12 cellular contexts compared by ENCODE assay signal in genomic region chr2:172558372-172558771, GRCh38. TPM values are rescaled to one million over a fixed set of nuclear protein-coding genes. Genes with fewer than 3 reads are reported as not detected.
DNase-seq lines count a peak whose midpoint lies in the region; ATAC-seq and TF ChIP-seq lines count a peak whose summit lies in the region.
"Had no signal": no experiment of that assay in that cellular context is flagged by ENCODE, and none has a peak within 500 bp of the region (broad histone marks: within the 10 kb centered on the region; RNA-seq: fewer than 3 reads in every experiment).

No MANE protein-coding gene starts in this region.

- H3K4me2 ChIP-seq in DOHH2 (ENCODE audit: low read length) = peak overlapping the region; percentile 90
- peak overlapping the region; percentile 82; the same call in 1 of the 2 replicates for H3K4me2 ChIP-seq in PC-9

- H3K27me3 ChIP-seq in BJ (ENCODE audit: control insufficient read depth, insufficient read depth, low read length) (no peaks in the 10 kb centered on the region), DOHH2 (ENCODE audit: control insufficient read depth, low read length) (no peaks in the 10 kb centered on the region), PC-9 (ENCODE audit: insufficient read depth, low read depth) (no peaks in the 10 kb centered on the region), upper lobe of left lung (no peaks in the 10 kb centered on the region)

- H3K36me3 ChIP-seq in BJ (ENCODE audit: control insufficient read depth, insufficient read depth, low read length) = peaks cover 3% of the 10 kb centered on the region; the same call in 1 of the 2 replicates
- H3K36me3 ChIP-seq in DOHH2 (ENCODE audit: control insufficient read depth, low read length) = peaks cover 74% of the 10 kb centered on the region
- peaks cover 20% of the 10 kb centered on the region for H3K36me3 ChIP-seq in PC-9 (ENCODE audit: low read depth)
- peaks cover 0 to 11% (median 0%) of the 10 kb centered on the region in 4 donors for H3K36me3 ChIP-seq in upper lobe of left lung

- BruUV-seq in PC-9 (replicated peaks; lab: Mats Ljungman, UMichigan) = no TSS peak

- H3K79me2 ChIP-seq in DOHH2 (ENCODE audit: control insufficient read depth, low read length) (peaks cover 62% of the 10 kb centered on the region), PC-9 (ENCODE audit: low read depth) (peaks cover 47% of the 10 kb centered on the region)

- DNase-seq in BJ (ENCODE audit: low read depth) (no peak), PC-9 (no peak), foreskin fibroblast (no peak), upper lobe of left lung (no peak), dermis blood vessel endothelial cell (no peak), SW480 (ENCODE audit: low spot score) (no peak), cerebellar cortex (ENCODE audit: low spot score) (no peak)
- DNase-seq: caudate nucleus, NCI-H1092 treated with DMSO at 0.1 percent for 48 hours, NCI-H748 treated with DMSO at 0.1 percent for 48 hours, small intestine had no signal

- no peak for TF ChIP-seq EP300 in upper lobe of left lung (IDR thresholded peaks at IDR 0.05)

- no peak for ATAC-seq in upper lobe of left lung (ENCODE audit: low FRiP score in 2 of 2)

- TF ChIP-seq POLR2A in upper lobe of left lung (IDR thresholded peaks at IDR 0.05) = no peak

- H3F3A ChIP-seq in DOHH2 (ENCODE audit: control insufficient read depth, insufficient read depth) (no peaks in the 10 kb centered on the region), PC-9 (ENCODE audit: insufficient read depth, low read depth) (peaks cover 26% of the 10 kb centered on the region; the same call in 1 of the 2 replicates)

- H3K4me1 ChIP-seq in DOHH2 (ENCODE audit: control insufficient read depth, low read length) (peaks cover 29% of the 10 kb centered on the region), PC-9 (replicated peaks; ENCODE audit: insufficient read depth) (peaks cover 31% of the 10 kb centered on the region), upper lobe of left lung (peaks cover 10 to 18% (median 12%) of the 10 kb centered on the region in 4 donors)

- CTCF ChIA-PET in BJ (lab: Yijun Ruan, JAX) (no interaction called here), PC-9 (lab: Charles Lee) (no interaction called here)

- 88 to 90% methylated on average over 5 of the region's 5 CpGs for WGBS in upper lobe of left lung, 2 donors

- H4K20me1 ChIP-seq in DOHH2 (ENCODE audit: control insufficient read depth, insufficient read depth, low read depth, low read length) = 0 out of 2 replicates have a peak, but pooled peaks cover 2% of the 10 kb centered on the region
- H4K20me1 ChIP-seq in PC-9 (ENCODE audit: insufficient read depth) = peaks cover 3% of the 10 kb centered on the region; the same call in 1 of the 2 replicates

- H3K27ac ChIP-seq in DOHH2 (ENCODE audit: low read depth, low read length) (no peak overlapping the region), PC-9 (no peak overlapping the region), upper lobe of left lung (no peak overlapping the region)

- TF ChIP-seq CTCF in BJ (IDR thresholded peaks at IDR 0.05; ENCODE audit: insufficient read depth, low read depth, low read length) = no peak
- no peak for TF ChIP-seq CTCF in DOHH2 (IDR thresholded peaks at IDR 0.05; ENCODE audit: low read depth, low read length, poor library complexity, severe bottlenecking)
- no peak for TF ChIP-seq CTCF in PC-9 (conservative IDR thresholded peaks at IDR 0.05)
- no peak for TF ChIP-seq CTCF in foreskin fibroblast (IDR thresholded peaks at IDR 0.05; ENCODE audit: low read depth, low read length)
- TF ChIP-seq CTCF in upper lobe of left lung (IDR thresholded peaks at IDR 0.05) = no peak

- no peak overlapping the region for H2AFZ ChIP-seq in PC-9

- H3K9me3 ChIP-seq in DOHH2 (ENCODE audit: control insufficient read depth, insufficient read depth, low read length) (no peaks in the 10 kb centered on the region), PC-9 (ENCODE audit: insufficient read depth, low read depth) (no peaks in the 10 kb centered on the region), upper lobe of left lung (no peaks in the 10 kb centered on the region)

- POLR2A ChIA-PET in BJ (lab: Charles Lee) = no interaction called here
- POLR2A ChIA-PET in PC-9 (lab: Charles Lee; ENCODE audit: unreplicated experiment) = no interaction called here

- intact Hi-C loops in PC-9 (cut with micrococcal nuclease; ENCODE audit: unreplicated experiment) = loop anchor here (5.0 kb wide), 6 partner anchors 76 to 871 kb away; partner anchors contain the start of gene DYNC1I2

- H3K4me3 ChIP-seq in BJ (ENCODE audit: low read depth, low read length) = peak overlapping the region; percentile 81; the same call in 1 of the 2 replicates
- H3K4me3 ChIP-seq in DOHH2 (ENCODE audit: low read length) = peak overlapping the region; percentile 88
- H3K4me3 ChIP-seq in PC-9 = no peak overlapping the region
- H3K4me3 ChIP-seq in foreskin fibroblast (ENCODE audit: low read depth in 1 of 2, low read length in 2 of 2) = peak overlapping the region; percentile 82 to 90
- H3K4me3 ChIP-seq in upper lobe of left lung = no peak overlapping the region

- H3K9me2 ChIP-seq in DOHH2 (replicated peaks; ENCODE audit: control insufficient read depth, low read length) (no peaks in the 10 kb centered on the region), PC-9 (ENCODE audit: insufficient read depth) (no peaks in the 10 kb centered on the region)

RNA-seq across cellular contexts. Expression of gene PDK1, which starts 2.5 kb away (rescaled TPM):
- 40.0 and 64.6 TPM in 2 replicates for polyA plus RNA-seq in BJ (2011; rRNA removed)
- polyA minus RNA-seq in BJ (2011; rRNA and poly(A)+ RNA removed) = 43.6 and 44.4 TPM in 2 replicates
- 15.9 and 18.5 TPM in 2 replicates for total RNA-seq in PC-9 (2021)
- total RNA-seq in upper lobe of left lung = 10 to 100 TPM in 4 of 6 donors, 1 to 10 TPM in 2; 5.6 to 40.9 (median 13.8) TPM
- 5.3 and 10.6 TPM in 2 replicates for total RNA-seq in dermis blood vessel endothelial cell

Comparison
In these comparisons a context has a peak if more than half of its experiments do, and no peak if none do; other contexts are left out.
1. H3K4me3 ChIP-seq: peak in BJ (single experiment), DOHH2 (single experiment) and foreskin fibroblast (2 of 2); none in PC-9 (single experiment) and upper lobe of left lung (0 of 4).